1 cellular context compared by ENCODE assay signal in genomic region chr10:16348891-16349290, GRCh38.
TF ChIP-seq lines count a peak whose summit lies in the region.

No MANE protein-coding gene starts in this region.

TF ChIP-seq in H1, 55 proteins besides CTCF, POLR2A, EP300 and RAD21 (continued from another document):
- TF ChIP-seq, protein P1, sequence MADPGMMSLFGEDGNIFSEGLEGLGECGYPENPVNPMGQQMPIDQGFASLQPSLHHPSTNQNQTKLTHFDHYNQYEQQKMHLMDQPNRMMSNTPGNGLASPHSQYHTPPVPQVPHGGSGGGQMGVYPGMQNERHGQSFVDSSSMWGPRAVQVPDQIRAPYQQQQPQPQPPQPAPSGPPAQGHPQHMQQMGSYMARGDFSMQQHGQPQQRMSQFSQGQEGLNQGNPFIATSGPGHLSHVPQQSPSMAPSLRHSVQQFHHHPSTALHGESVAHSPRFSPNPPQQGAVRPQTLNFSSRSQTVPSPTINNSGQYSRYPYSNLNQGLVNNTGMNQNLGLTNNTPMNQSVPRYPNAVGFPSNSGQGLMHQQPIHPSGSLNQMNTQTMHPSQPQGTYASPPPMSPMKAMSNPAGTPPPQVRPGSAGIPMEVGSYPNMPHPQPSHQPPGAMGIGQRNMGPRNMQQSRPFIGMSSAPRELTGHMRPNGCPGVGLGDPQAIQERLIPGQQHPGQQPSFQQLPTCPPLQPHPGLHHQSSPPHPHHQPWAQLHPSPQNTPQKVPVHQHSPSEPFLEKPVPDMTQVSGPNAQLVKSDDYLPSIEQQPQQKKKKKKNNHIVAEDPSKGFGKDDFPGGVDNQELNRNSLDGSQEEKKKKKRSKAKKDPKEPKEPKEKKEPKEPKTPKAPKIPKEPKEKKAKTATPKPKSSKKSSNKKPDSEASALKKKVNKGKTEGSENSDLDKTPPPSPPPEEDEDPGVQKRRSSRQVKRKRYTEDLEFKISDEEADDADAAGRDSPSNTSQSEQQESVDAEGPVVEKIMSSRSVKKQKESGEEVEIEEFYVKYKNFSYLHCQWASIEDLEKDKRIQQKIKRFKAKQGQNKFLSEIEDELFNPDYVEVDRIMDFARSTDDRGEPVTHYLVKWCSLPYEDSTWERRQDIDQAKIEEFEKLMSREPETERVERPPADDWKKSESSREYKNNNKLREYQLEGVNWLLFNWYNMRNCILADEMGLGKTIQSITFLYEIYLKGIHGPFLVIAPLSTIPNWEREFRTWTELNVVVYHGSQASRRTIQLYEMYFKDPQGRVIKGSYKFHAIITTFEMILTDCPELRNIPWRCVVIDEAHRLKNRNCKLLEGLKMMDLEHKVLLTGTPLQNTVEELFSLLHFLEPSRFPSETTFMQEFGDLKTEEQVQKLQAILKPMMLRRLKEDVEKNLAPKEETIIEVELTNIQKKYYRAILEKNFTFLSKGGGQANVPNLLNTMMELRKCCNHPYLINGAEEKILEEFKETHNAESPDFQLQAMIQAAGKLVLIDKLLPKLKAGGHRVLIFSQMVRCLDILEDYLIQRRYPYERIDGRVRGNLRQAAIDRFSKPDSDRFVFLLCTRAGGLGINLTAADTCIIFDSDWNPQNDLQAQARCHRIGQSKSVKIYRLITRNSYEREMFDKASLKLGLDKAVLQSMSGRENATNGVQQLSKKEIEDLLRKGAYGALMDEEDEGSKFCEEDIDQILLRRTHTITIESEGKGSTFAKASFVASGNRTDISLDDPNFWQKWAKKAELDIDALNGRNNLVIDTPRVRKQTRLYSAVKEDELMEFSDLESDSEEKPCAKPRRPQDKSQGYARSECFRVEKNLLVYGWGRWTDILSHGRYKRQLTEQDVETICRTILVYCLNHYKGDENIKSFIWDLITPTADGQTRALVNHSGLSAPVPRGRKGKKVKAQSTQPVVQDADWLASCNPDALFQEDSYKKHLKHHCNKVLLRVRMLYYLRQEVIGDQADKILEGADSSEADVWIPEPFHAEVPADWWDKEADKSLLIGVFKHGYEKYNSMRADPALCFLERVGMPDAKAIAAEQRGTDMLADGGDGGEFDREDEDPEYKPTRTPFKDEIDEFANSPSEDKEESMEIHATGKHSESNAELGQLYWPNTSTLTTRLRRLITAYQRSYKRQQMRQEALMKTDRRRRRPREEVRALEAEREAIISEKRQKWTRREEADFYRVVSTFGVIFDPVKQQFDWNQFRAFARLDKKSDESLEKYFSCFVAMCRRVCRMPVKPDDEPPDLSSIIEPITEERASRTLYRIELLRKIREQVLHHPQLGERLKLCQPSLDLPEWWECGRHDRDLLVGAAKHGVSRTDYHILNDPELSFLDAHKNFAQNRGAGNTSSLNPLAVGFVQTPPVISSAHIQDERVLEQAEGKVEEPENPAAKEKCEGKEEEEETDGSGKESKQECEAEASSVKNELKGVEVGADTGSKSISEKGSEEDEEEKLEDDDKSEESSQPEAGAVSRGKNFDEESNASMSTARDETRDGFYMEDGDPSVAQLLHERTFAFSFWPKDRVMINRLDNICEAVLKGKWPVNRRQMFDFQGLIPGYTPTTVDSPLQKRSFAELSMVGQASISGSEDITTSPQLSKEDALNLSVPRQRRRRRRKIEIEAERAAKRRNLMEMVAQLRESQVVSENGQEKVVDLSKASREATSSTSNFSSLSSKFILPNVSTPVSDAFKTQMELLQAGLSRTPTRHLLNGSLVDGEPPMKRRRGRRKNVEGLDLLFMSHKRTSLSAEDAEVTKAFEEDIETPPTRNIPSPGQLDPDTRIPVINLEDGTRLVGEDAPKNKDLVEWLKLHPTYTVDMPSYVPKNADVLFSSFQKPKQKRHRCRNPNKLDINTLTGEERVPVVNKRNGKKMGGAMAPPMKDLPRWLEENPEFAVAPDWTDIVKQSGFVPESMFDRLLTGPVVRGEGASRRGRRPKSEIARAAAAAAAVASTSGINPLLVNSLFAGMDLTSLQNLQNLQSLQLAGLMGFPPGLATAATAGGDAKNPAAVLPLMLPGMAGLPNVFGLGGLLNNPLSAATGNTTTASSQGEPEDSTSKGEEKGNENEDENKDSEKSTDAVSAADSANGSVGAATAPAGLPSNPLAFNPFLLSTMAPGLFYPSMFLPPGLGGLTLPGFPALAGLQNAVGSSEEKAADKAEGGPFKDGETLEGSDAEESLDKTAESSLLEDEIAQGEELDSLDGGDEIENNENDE (IDR thresholded peaks at IDR 0.05; ENCODE audit: insufficient replicate concordance, low read length): no peak
- peak; percentile 82; the same call in 1 of the 2 replicates for TF ChIP-seq TCF12 (IDR thresholded peaks at IDR 0.05; ENCODE audit: low read depth, low read length)
